Comparison of ENCODE assay signal across 9 cellular contexts in the genomic region with DNA sequence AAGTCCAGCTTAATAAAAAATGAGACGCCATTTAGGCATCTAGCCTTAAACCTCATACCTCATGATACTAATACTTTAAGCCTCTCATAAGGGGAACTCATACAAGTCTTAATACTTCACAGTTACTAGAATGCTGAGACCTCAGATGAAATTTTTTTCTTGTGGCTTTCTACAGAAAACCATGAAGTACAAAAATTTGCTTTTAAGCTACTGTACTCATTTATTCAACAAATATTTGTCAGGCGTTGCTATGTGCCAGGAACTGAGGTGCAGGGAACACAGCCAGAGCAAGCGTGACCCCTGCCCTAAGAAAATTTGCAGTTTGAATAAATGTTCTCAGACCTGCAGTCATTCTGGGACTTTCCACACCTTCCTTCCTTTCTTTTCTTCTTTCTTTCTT.
A peak's percentile ranks its signal among the peaks of the same experiment; 100 is the strongest.
DNase-seq lines count a peak whose midpoint lies in the region; ATAC-seq and TF ChIP-seq lines count a peak whose summit lies in the region.
"Had no signal": no experiment of that assay in that cellular context is flagged by ENCODE, and none has a peak within 500 bp of the region (broad histone marks: within the 10 kb centered on the region; RNA-seq: fewer than 3 reads in every experiment).

No MANE protein-coding gene starts in this region.

- no peaks in the 10 kb centered on the region for H3K27me3 Mint-ChIP-seq in effector memory CD8-positive, alpha-beta T cell

- H3K36me3 ChIP-seq in vagina: no peaks in the 10 kb centered on the region
- H3K36me3 ChIP-seq: lower lobe of right lung had no signal

- ATAC-seq in GM21360 (IDR thresholded peaks at IDR 0.05; ENCODE audit: unreplicated experiment): peak; percentile 46
- peak; percentile 37 for ATAC-seq in HG03565 (IDR thresholded peaks at IDR 0.05; ENCODE audit: unreplicated experiment)
- peak; percentile 45 for ATAC-seq in effector memory CD8-positive, alpha-beta T cell (replicated peaks)

- H3K4me1 ChIP-seq in vagina: no peaks in the 10 kb centered on the region

- DNase-seq in CD1c-positive myeloid dendritic cell (ENCODE audit: extremely low spot score) (peak; percentile 32), midbrain (lab: John Stamatoyannopoulos, UW) (no peak), epidermal melanocyte (ENCODE audit: insufficient read length, low spot score) (no peak), vagina (ENCODE audit: extremely low spot score in 2 of 2) (no peak), dermis blood vessel endothelial cell (no peak)
- DNase-seq in effector memory CD8-positive, alpha-beta T cell: no peak
- DNase-seq: lower lobe of right lung had no signal

- no peaks in the 10 kb centered on the region for H3K9me3 ChIP-seq in vagina
- H3K9me3 ChIP-seq: lower lobe of right lung had no signal

- peak overlapping the region; percentile 78 to 94 for H3K27ac Mint-ChIP-seq in effector memory CD8-positive, alpha-beta T cell

- peaks cover 9 to 10% of the 10 kb centered on the region in 2 donors for H3K4me1 Mint-ChIP-seq in effector memory CD8-positive, alpha-beta T cell (ENCODE audit: low read depth in 2 of 2)

- TF ChIP-seq POLR2A in vagina (IDR thresholded peaks at IDR 0.05): no peak

- H3K9me3 Mint-ChIP-seq in effector memory CD8-positive, alpha-beta T cell: no peaks in the 10 kb centered on the region

- peak overlapping the region; percentile 73 to 80 for H3K4me3 Mint-ChIP-seq in effector memory CD8-positive, alpha-beta T cell

- no peak for TF ChIP-seq CTCF in vagina (IDR thresholded peaks at IDR 0.05)

- no peak overlapping the region for H3K27ac ChIP-seq in vagina
- H3K27ac ChIP-seq: lower lobe of right lung had no signal

- H3K36me3 Mint-ChIP-seq in effector memory CD8-positive, alpha-beta T cell (ENCODE audit: insufficient read depth): peaks cover 4% of the 10 kb centered on the region

- H3K27me3 ChIP-seq in vagina: no peaks in the 10 kb centered on the region

- intact Hi-C loops in vagina (cut with DNase I): no loop called here

- no peak overlapping the region for H3K4me3 ChIP-seq in vagina
- H3K4me3 ChIP-seq: lower lobe of right lung had no signal
